Comparison of ENCODE assay signal across 2 cellular contexts in the genomic region with DNA sequence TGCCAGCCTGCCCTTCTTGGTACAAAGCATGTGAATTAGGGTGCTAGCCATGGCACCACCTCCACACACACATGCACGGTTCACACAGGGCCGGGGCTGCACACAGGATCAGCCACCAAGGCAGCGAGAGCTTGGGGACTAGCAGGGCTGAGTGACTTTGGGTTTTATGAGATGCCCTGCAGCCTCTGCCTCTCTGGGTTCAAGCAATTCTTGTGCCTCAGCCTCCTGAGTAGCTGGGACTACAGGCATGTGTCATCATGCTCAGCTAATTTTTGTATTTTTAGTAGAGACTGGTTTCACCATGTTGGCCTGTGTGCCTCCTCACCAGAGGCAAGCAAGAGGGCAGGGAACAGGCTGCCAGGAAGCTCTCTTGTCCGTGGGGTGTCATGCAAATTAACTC. TPM values are rescaled to one million over a fixed set of nuclear protein-coding genes. Genes with fewer than 3 reads are reported as not detected.
"Had no signal": no experiment of that assay in that cellular context is flagged by ENCODE, and none has a peak within 500 bp of the region (broad histone marks: within the 10 kb centered on the region; RNA-seq: fewer than 3 reads in every experiment).

No MANE protein-coding gene starts in this region.

RNA-seq across cellular contexts. Expression of a gene that starts 4.8 kb away (rescaled TPM):
- total RNA-seq: astrocyte, endothelial cell of umbilical vein had no signal
- polyA plus RNA-seq: endothelial cell of umbilical vein had no signal
